ENCODE assay signal across 10 cellular contexts in genomic region chr14:24277606-24278321, GRCh38. TPM values are rescaled to one million over a fixed set of nuclear protein-coding genes. Genes with fewer than 3 reads are reported as not detected.
DNase-seq lines count a peak whose midpoint lies in the region; ATAC-seq and TF ChIP-seq lines count a peak whose summit lies in the region.
"Had no signal": no experiment of that assay in that cellular context is flagged by ENCODE, and none has a peak within 500 bp of the region (broad histone marks: within the 10 kb centered on the region; RNA-seq: fewer than 3 reads in every experiment).

No MANE protein-coding gene starts in this region.

- H3K36me3 ChIP-seq in spleen = no peaks in the 10 kb centered on the region
- no peaks in the 10 kb centered on the region for H3K36me3 ChIP-seq in mesendoderm (ENCODE audit: control insufficient read depth, insufficient read depth, low read length)

- no peak overlapping the region for H3K4me2 ChIP-seq in mesendoderm (ENCODE audit: low read length)

- WGBS in spleen, 5 donors = 45 to 55% (median 47%) methylated on average over 11 of the region's 11 CpGs
- no CpG with 5 or more reads among the region's 11 CpGs for WGBS in mesendoderm (ENCODE audit: extremely low coverage, insufficient coverage, low lambda C conversion rate)

- H3K79me1 ChIP-seq in mesendoderm (ENCODE audit: low read length) = no peaks in the 10 kb centered on the region

- peak overlapping the region; percentile 73 for H3K27ac Mint-ChIP-seq in central memory CD8-positive, alpha-beta T cell (ENCODE audit: low read depth)
- H3K27ac Mint-ChIP-seq: activated naive CD8-positive, alpha-beta T cell treated with anti-CD3 and anti-CD28 coated beads, Interleukin-2, amount 10 ng/mL, durations not matched to agents 7 days and 5 days had no signal

- H3K4me3 Mint-ChIP-seq in central memory CD8-positive, alpha-beta T cell = no peak overlapping the region
- H3K4me3 Mint-ChIP-seq: activated naive CD8-positive, alpha-beta T cell treated with anti-CD3 and anti-CD28 coated beads, Interleukin-2, amount 10 ng/mL, durations not matched to agents 7 days and 5 days had no signal

- H3K9me3 Mint-ChIP-seq in central memory CD8-positive, alpha-beta T cell = no peaks in the 10 kb centered on the region
- H3K9me3 Mint-ChIP-seq: activated naive CD8-positive, alpha-beta T cell treated with anti-CD3 and anti-CD28 coated beads, Interleukin-2, amount 10 ng/mL, durations not matched to agents 7 days and 5 days had no signal

- intact Hi-C loops in spleen (cut with DNase I; ENCODE audit: low total_unique reads) = no loop called here

- no peak overlapping the region for H3K18ac ChIP-seq in mesendoderm (ENCODE audit: low read length)

- TF ChIP-seq POLR2A in spleen (IDR thresholded peaks at IDR 0.05) = no peak

- H2AK5ac ChIP-seq in mesendoderm (ENCODE audit: low read length) = no peak overlapping the region

- H3K27ac ChIP-seq in spleen (peak overlapping the region; percentile 53 to 100 (median 84)), mesendoderm (ENCODE audit: low read depth, low read length) (no peak overlapping the region)

- H2BK15ac ChIP-seq in mesendoderm (replicated peaks; ENCODE audit: low read depth) = no peak overlapping the region

- peaks cover 25% of the 10 kb centered on the region for H3K4me1 Mint-ChIP-seq in central memory CD8-positive, alpha-beta T cell

- peaks cover 17 to 100% (median 85%) of the 10 kb centered on the region in 6 donors for H3K4me1 ChIP-seq in spleen
- H3K4me1 ChIP-seq in mesendoderm (ENCODE audit: control insufficient read depth, low read depth, low read length) = no peaks in the 10 kb centered on the region

- H3K9me3 ChIP-seq in spleen = no peaks in the 10 kb centered on the region

- no peak overlapping the region for H4K5ac ChIP-seq in mesendoderm (ENCODE audit: low read length)

- no peak overlapping the region for H3K4ac ChIP-seq in mesendoderm (ENCODE audit: low read depth, low read length)

- H4K8ac ChIP-seq in mesendoderm (ENCODE audit: low read depth, low read length) = no peak overlapping the region

- H3K56ac ChIP-seq in mesendoderm (ENCODE audit: low read length) = no peak overlapping the region

- H3K9ac ChIP-seq in mesendoderm (ENCODE audit: low read length) = no peak overlapping the region

- H3K27me3 ChIP-seq in spleen (replicated peaks in 1 of 7) (no peaks in the 10 kb centered on the region), mesendoderm (ENCODE audit: insufficient read depth, low read length, poor library complexity) (no peaks in the 10 kb centered on the region)

- DNase-seq in CMK (ENCODE audit: low read depth) (peak; percentile 85), MV-4-11 (lab: John Stamatoyannopoulos, UW) (peak; percentile 94), spleen (peak; percentile 83), NCI-H2081 (lab: John Stamatoyannopoulos, UW) (no peak), mesendoderm (no peak)
- no peak for DNase-seq in central memory CD8-positive, alpha-beta T cell (ENCODE audit: low spot score in 2 of 2)
- DNase-seq: activated naive CD8-positive, alpha-beta T cell treated with anti-CD3 and anti-CD28 coated beads, Interleukin-2, amount 10 ng/mL, durations not matched to agents 7 days and 5 days; NCI-H2029; PC-3 had no signal

- H3K23ac ChIP-seq in mesendoderm (ENCODE audit: low read length) = no peak overlapping the region

- H3K27me3 Mint-ChIP-seq in central memory CD8-positive, alpha-beta T cell = no peaks in the 10 kb centered on the region

- H3K4me3 ChIP-seq in spleen (peak overlapping the region in 1 of 8 donors; percentile 46), mesendoderm (ENCODE audit: low read length) (no peak overlapping the region)

- H2BK5ac ChIP-seq in mesendoderm (ENCODE audit: low read length) = no peak overlapping the region

- no peaks in the 10 kb centered on the region for H3K36me3 Mint-ChIP-seq in central memory CD8-positive, alpha-beta T cell (ENCODE audit: insufficient read depth)

- no peak for ATAC-seq in central memory CD8-positive, alpha-beta T cell (replicated peaks; ENCODE audit: extremely low read depth, poor library complexity, severe bottlenecking)
- no peak for ATAC-seq in GM19463 (IDR thresholded peaks at IDR 0.05; ENCODE audit: unreplicated experiment)
- ATAC-seq: PC-3 had no signal

- no peaks in the 10 kb centered on the region for H3K79me2 ChIP-seq in mesendoderm (ENCODE audit: control insufficient read depth, insufficient read depth, low read length)

- no peak overlapping the region for H2BK120ac ChIP-seq in mesendoderm (ENCODE audit: low read depth, low read length)

- TF ChIP-seq CTCF in spleen (IDR thresholded peaks at IDR 0.05 in 8 of 11, conservative IDR thresholded peaks at IDR 0.05 in 3 of 11) = no peak

RNA-seq across cellular contexts. Expression of gene RABGGTA, which starts 6.4 kb away (rescaled TPM):
- total RNA-seq in spleen = 10 to 100 TPM; 41.7 to 63.0 (median 48.6) TPM
- 10 to 100 TPM; 22.5 to 46.7 (median 41.4) TPM for polyA plus RNA-seq in spleen
- polyA plus RNA-seq in mesendoderm (2013, experiment 1 of 2) = 16.3 TPM
- polyA plus RNA-seq in mesendoderm (2013, experiment 2 of 2) = 17.0 TPM

RNA-seq across cellular contexts. Expression of gene TGM1, which starts 14.8 kb away (rescaled TPM):
- total RNA-seq in spleen = 1 to 10 TPM; 1.4 to 4.8 (median 2.8) TPM
- polyA plus RNA-seq in spleen = 1 to 10 TPM; 1.7 to 3.5 (median 2.3) TPM
- polyA plus RNA-seq in mesendoderm (2013, experiment 1 of 2) = 0.73 TPM
- 0.81 TPM for polyA plus RNA-seq in mesendoderm (2013, experiment 2 of 2)

RNA-seq across cellular contexts. Expression of gene DHRS1, which starts 21.8 kb away (rescaled TPM):
- 10 to 100 TPM; 29.9 to 56.1 (median 34.0) TPM for total RNA-seq in spleen
- 10 to 100 TPM; 22.0 to 38.2 (median 30.3) TPM for polyA plus RNA-seq in spleen
- 5.7 TPM for polyA plus RNA-seq in mesendoderm (2013, experiment 1 of 2)
- polyA plus RNA-seq in mesendoderm (2013, experiment 2 of 2) = 6.4 TPM

RNA-seq across cellular contexts. Expression of gene NOP9, which starts 21.9 kb away (rescaled TPM):
- total RNA-seq in spleen = 10 to 100 TPM; 16.8 to 26.9 (median 22.9) TPM
- polyA plus RNA-seq in spleen = 10 to 100 TPM in 1 of 3 donors, 1 to 10 TPM in 2; 4.5 to 12.1 (median 5.2) TPM
- 14.9 TPM for polyA plus RNA-seq in mesendoderm (2013, experiment 1 of 2)
- 14.8 TPM for polyA plus RNA-seq in mesendoderm (2013, experiment 2 of 2)

RNA-seq across cellular contexts. Expression of gene CIDEB, which starts 30.0 kb away (rescaled TPM):
- 100 to 1,000 TPM in 2 of 7 donors, 10 to 100 TPM in 5; 54.0 to 145 (median 88.8) TPM for total RNA-seq in spleen
- polyA plus RNA-seq in spleen = 10 to 100 TPM; 31.0 to 33.6 (median 31.4) TPM
- polyA plus RNA-seq in mesendoderm (2013, experiment 1 of 2) = not detected
- polyA plus RNA-seq in mesendoderm (2013, experiment 2 of 2) = 0.03 TPM
- total RNA-seq: PC-3 had no signal

Comparison
In these comparisons a context has a peak if more than half of its experiments do, and no peak if none do; other contexts are left out.
1. DNase-seq: peak in CMK (single experiment), MV-4-11 (single experiment) and spleen (single experiment); none in central memory CD8-positive, alpha-beta T cell (0 of 2), NCI-H2081 (0 of 2) and mesendoderm (single experiment).